32 cellular contexts compared by ENCODE assay signal in genomic region chr19:10648360-10648759, GRCh38. TPM values are rescaled to one million over a fixed set of nuclear protein-coding genes. Genes with fewer than 3 reads are reported as not detected.
DNase-seq lines count a peak whose midpoint lies in the region; ATAC-seq, FAIRE-seq and TF ChIP-seq lines count a peak whose summit lies in the region.
"Had no signal": no experiment of that assay in that cellular context is flagged by ENCODE, and none has a peak within 500 bp of the region (broad histone marks: within the 10 kb centered on the region; RNA-seq: fewer than 3 reads in every experiment).

No MANE protein-coding gene starts in this region.

- no peak overlapping the region for H3K4me2 ChIP-seq in H1 (ENCODE audit: insufficient read depth in 1 of 2, low read depth in 2 of 2, low read length in 2 of 2)
- H3K4me2 ChIP-seq: A549, hepatocyte had no signal

- no peaks in the 10 kb centered on the region for H3K9me3 ChIP-seq in H1 (ENCODE audit: insufficient read depth in 2 of 2, low read depth in 1 of 2, low read length in 1 of 2)
- H3K9me3 ChIP-seq: A549, gastrocnemius medialis, MG63, thoracic aorta, vagina had no signal

- no peak overlapping the region for H2BK20ac ChIP-seq in H1 (ENCODE audit: low read length)

- no peaks in the 10 kb centered on the region for H3K27me3 ChIP-seq in H1 (replicated peaks in 1 of 4; ENCODE audit: control insufficient read depth in 3 of 4, extremely low read depth in 1 of 4, insufficient read depth in 3 of 4, low read length in 3 of 4)
- H3K27me3 ChIP-seq: dorsolateral prefrontal cortex, gastrocnemius medialis, hepatocyte, MG63, vagina had no signal

- no peak overlapping the region; the same call in 1 of the 2 replicates for H2BK15ac ChIP-seq in H1 (ENCODE audit: low read length)

- H2AFZ ChIP-seq in H1 (ENCODE audit: low read length), result no peak overlapping the region
- H2AFZ ChIP-seq: hepatocyte had no signal

- FAIRE-seq in H1 (lab: Jason Lieb, UNC), result no peak
- FAIRE-seq: A549, G401.6, HTR-8/SVneo had no signal

- no peak for TF ChIP-seq CTCF in H1 (IDR thresholded peaks at IDR 0.05; ENCODE audit: control extremely low read depth in 1 of 3, insufficient read depth in 1 of 3, low read depth in 1 of 3, low read length in 3 of 3)

- H3K18ac ChIP-seq in H1 (ENCODE audit: extremely low read depth, low read length), result no peak overlapping the region

- no peak overlapping the region for H4K91ac ChIP-seq in H1 (replicated peaks; ENCODE audit: insufficient read length, low read length)

- no peak overlapping the region for H2BK5ac ChIP-seq in H1 (ENCODE audit: low read depth, low read length)

- POLR2A ChIA-PET in HEK293T (lab: Yijun Ruan, JAX), result interaction anchor here (1.7 kb wide), 1 partner anchor 67 kb away, joined by 4 read pairs; no protein-coding TSS in a partner anchor
- POLR2A ChIA-PET in H1 (lab: Charles Lee; ENCODE audit: partially characterized antibody), result interaction anchor here (0.6 to 59.0 kb wide), 3 partner anchors 9 to 43 kb away, joined by 3 to 1874 read pairs (median 116); partner anchors contain the start of genes DNM2, ILF3 and QTRT1

- ATAC-seq in stimulated activated naive B cell treated with anti-CD40 and anti-IgM and Interleukin-4, amounts not matched to agents 10 μg/mL and 1 μg/mL and 100 μg/mL, for 72 hours (replicated peaks), result peak; percentile 16 to 23
- ATAC-seq in HG03175 (IDR thresholded peaks at IDR 0.05; ENCODE audit: unreplicated experiment), result no peak
- ATAC-seq: A549; activated CD8-positive, alpha-beta memory T cell treated with anti-CD3 and anti-CD28 coated beads, Interleukin-2, amount 10 ng/mL, durations not matched to agents 7 days and 5 days; gastrocnemius medialis had no signal

- no peaks in the 10 kb centered on the region for H4K20me1 ChIP-seq in H1 (replicated peaks in 1 of 2; ENCODE audit: control insufficient read depth in 1 of 2, insufficient read depth in 2 of 2, low read length in 2 of 2)

- no peak overlapping the region for H3K9ac ChIP-seq in H1 (replicated peaks in 1 of 4; ENCODE audit: extremely low read depth in 1 of 4, low read depth in 3 of 4, low read length in 3 of 4)

- H3K79me1 ChIP-seq in H1 (ENCODE audit: low read depth, low read length), result no peaks in the 10 kb centered on the region; the same call in 1 of the 2 replicates

- no peaks in the 10 kb centered on the region for H3K9me3 Mint-ChIP-seq in activated T-cell treated with anti-CD3 and anti-CD28 coated beads, Interleukin-2, amount 50 U/mL, for 24 hours
- no peaks in the 10 kb centered on the region for H3K9me3 Mint-ChIP-seq in stimulated activated naive B cell treated with anti-CD40 and anti-IgM and Interleukin-4, amounts not matched to agents 10 μg/mL and 1 μg/mL and 100 μg/mL, for 72 hours
- H3K9me3 Mint-ChIP-seq: H9; stimulated activated naive CD8-positive, alpha-beta T cell treated with anti-CD3 and anti-CD28 coated beads, Interleukin-15, Interleukin-2, amounts not matched to agents 100 ng/mL and 50 ng/mL, for 24 hours had no signal

- WGBS in H1 (ENCODE audit: extremely low coverage in 1 of 2, insufficient coverage in 1 of 2, insufficient read length in 1 of 2, insufficient replicate concordance in 2 of 2, low coverage in 1 of 2, low lambda C conversion rate in 2 of 2, missing lambda C conversion rate in 1 of 2), 2 experiments, result 85% methylated on average over 4 of the region's 4 CpGs; no CpG with 5 or more reads in 1 of the 2 experiments

- no peak overlapping the region for H4K8ac ChIP-seq in H1 (ENCODE audit: extremely low read depth, insufficient read depth, low read length)

- H3K79me2 ChIP-seq in H1 (ENCODE audit: control insufficient read depth in 1 of 2, insufficient read depth in 2 of 2, low read length in 2 of 2), result peaks cover 0 to 14% of the 10 kb centered on the region in 2 experiments; a peak in 2 of 4 replicates

- no peak overlapping the region for H3K27ac ChIP-seq in H1 (ENCODE audit: low read depth, low read length)
- H3K27ac ChIP-seq: A549, dorsolateral prefrontal cortex, gastrocnemius medialis, hepatocyte, thoracic aorta, vagina, VCaP had no signal

- H3K4me1 Mint-ChIP-seq in activated T-cell treated with anti-CD3 and anti-CD28 coated beads, Interleukin-2, amount 50 U/mL, for 24 hours (ENCODE audit: low read depth), result peaks cover 26% of the 10 kb centered on the region
- peaks cover 20 to 36% of the 10 kb centered on the region in 2 donors for H3K4me1 Mint-ChIP-seq in stimulated activated naive B cell treated with anti-CD40 and anti-IgM and Interleukin-4, amounts not matched to agents 10 μg/mL and 1 μg/mL and 100 μg/mL, for 72 hours

- no peak overlapping the region for H3K4me3 ChIP-seq in H1 (ENCODE audit: extremely low read depth in 1 of 4, insufficient read depth in 2 of 4, low read depth in 3 of 4, low read length in 4 of 4)
- H3K4me3 ChIP-seq: A549, dorsolateral prefrontal cortex, gastrocnemius medialis, hepatocyte, MG63, thoracic aorta, vagina had no signal

- H3K4me3 Mint-ChIP-seq in activated T-cell treated with anti-CD3 and anti-CD28 coated beads, Interleukin-2, amount 50 U/mL, for 24 hours, result no peak overlapping the region
- no peak overlapping the region for H3K4me3 Mint-ChIP-seq in stimulated activated naive B cell treated with anti-CD40 and anti-IgM and Interleukin-4, amounts not matched to agents 10 μg/mL and 1 μg/mL and 100 μg/mL, for 72 hours
- H3K4me3 Mint-ChIP-seq: activated CD8-positive, alpha-beta memory T cell treated with anti-CD3 and anti-CD28 coated beads, Interleukin-2, amount 10 ng/mL, durations not matched to agents 7 days and 5 days; H9; stimulated activated naive CD8-positive, alpha-beta T cell treated with anti-CD3 and anti-CD28 coated beads, Interleukin-15, Interleukin-2, amounts not matched to agents 100 ng/mL and 50 ng/mL, for 24 hours had no signal

- peaks cover 2% of the 10 kb centered on the region; the same call in 1 of the 2 replicates for H3K23me2 ChIP-seq in H1 (ENCODE audit: low read depth, low read length)

- peak overlapping the region; percentile 71; the same call in 1 of the 2 replicates for H2AK5ac ChIP-seq in H1 (ENCODE audit: low read depth, low read length)

- H3K4me1 ChIP-seq in H1 (replicated peaks in 1 of 4; ENCODE audit: control insufficient read depth in 3 of 4, insufficient read depth in 4 of 4, low read length in 3 of 4), result peaks cover 6 to 12% (median 8%) of the 10 kb centered on the region in 4 experiments

- no peak overlapping the region for H3K56ac ChIP-seq in H1 (replicated peaks; ENCODE audit: insufficient read length, low read depth, low read length)

- no peak overlapping the region for H3K23ac ChIP-seq in H1 (ENCODE audit: insufficient read length)

- H3K27ac Mint-ChIP-seq in activated T-cell treated with anti-CD3 and anti-CD28 coated beads, Interleukin-2, amount 50 U/mL, for 24 hours, result peak overlapping the region; percentile 10
- H3K27ac Mint-ChIP-seq in stimulated activated naive B cell treated with anti-CD40 and anti-IgM and Interleukin-4, amounts not matched to agents 10 μg/mL and 1 μg/mL and 100 μg/mL, for 72 hours, result no peak overlapping the region
- H3K27ac Mint-ChIP-seq: activated CD8-positive, alpha-beta memory T cell treated with anti-CD3 and anti-CD28 coated beads, Interleukin-2, amount 10 ng/mL, durations not matched to agents 7 days and 5 days; H9; stimulated activated naive CD8-positive, alpha-beta T cell treated with anti-CD3 and anti-CD28 coated beads, Interleukin-15, Interleukin-2, amounts not matched to agents 100 ng/mL and 50 ng/mL, for 24 hours had no signal

- no peak overlapping the region for H2BK120ac ChIP-seq in H1 (replicated peaks; ENCODE audit: low read depth, low read length)

- H4K5ac ChIP-seq in H1 (ENCODE audit: insufficient read length, low read depth, low read length), result no peak overlapping the region

- no peak for TF ChIP-seq RAD21 in H1 (IDR thresholded peaks at IDR 0.05 in 1 of 2, conservative IDR thresholded peaks at IDR 0.05 in 1 of 2; ENCODE audit: low read depth in 2 of 2, low read length in 2 of 2)

- H2BK12ac ChIP-seq in H1 (ENCODE audit: low read depth, low read length), result no peak overlapping the region

- no peak overlapping the region for H3K4ac ChIP-seq in H1 (replicated peaks; ENCODE audit: insufficient read length, low read depth, low read length)

- peaks cover 0 to 8% (median 0%) of the 10 kb centered on the region in 4 experiments; a peak in 3 of 8 replicates for H3K36me3 ChIP-seq in H1 (ENCODE audit: control insufficient read depth in 2 of 4, insufficient read depth in 4 of 4, low read length in 3 of 4)
- H3K36me3 ChIP-seq: thoracic aorta, vagina had no signal

- CTCF ChIA-PET in HEK293T (lab: Yijun Ruan, JAX) (interaction anchor here (2.1 to 10.3 kb wide), 2 partner anchors 51 to 67 kb away, joined by 4 to 149 read pairs; no protein-coding TSS in a partner anchor), H1 (lab: Charles Lee; ENCODE audit: partially characterized antibody) (interaction anchor here (0.7 to 14.2 kb wide), 9 partner anchors 10 to 528 kb away, joined by 3 to 267 read pairs (median 3); partner anchors contain the start of gene QTRT1)

- no peak for TF ChIP-seq POLR2A in H1 (IDR thresholded peaks at IDR 0.05; ENCODE audit: control extremely low read depth in 1 of 2, low read depth in 2 of 2, low read length in 2 of 2)

- no peak for DNase-seq in activated T-cell treated with anti-CD3 and anti-CD28 coated beads, Interleukin-2, amount 50 U/mL, for 24 hours
- no peak for DNase-seq in activated T-cell treated with anti-CD3 and anti-CD28 coated beads, Interleukin-2, amount 50 U/mL, for 1 hour
- DNase-seq in HEK293T (ENCODE audit: extremely low spot score) (no peak), H1 (ENCODE audit: low read depth in 1 of 2, low spot score in 2 of 2) (no peak), MV-4-11 (lab: John Stamatoyannopoulos, UW) (no peak), kidney glomerular epithelial cell (lab: John Stamatoyannopoulos, UW) (no peak)
- DNase-seq in stimulated activated naive B cell treated with anti-CD40 and anti-IgM and Interleukin-4, amounts not matched to agents 10 μg/mL and 1 μg/mL and 100 μg/mL, for 72 hours, result no peak
- DNase-seq: activated CD4-positive, alpha-beta T cell treated with anti-CD3 and anti-CD28 coated beads, Interleukin-2, amount 50 U/mL, for 1 hour; activated CD8-positive, alpha-beta memory T cell treated with anti-CD3 and anti-CD28 coated beads, Interleukin-2, amount 10 ng/mL, durations not matched to agents 7 days and 5 days; AML-193; cerebellar nuclear complex; COR-L47; dorsolateral prefrontal cortex; gastrocnemius medialis; H9; KG1; mesendoderm; MG63; NCI-H1417 treated with DMSO at 0.1 percent for 48 hours; NCI-H2081 treated with DMSO at 0.1 percent for 48 hours; NCI-H446; NCI-H774; nucleus accumbens had no signal

- H3K14ac ChIP-seq in H1 (ENCODE audit: insufficient read length), result no peak overlapping the region

- no peaks in the 10 kb centered on the region for H3K27me3 Mint-ChIP-seq in activated T-cell treated with anti-CD3 and anti-CD28 coated beads, Interleukin-2, amount 50 U/mL, for 24 hours
- no peaks in the 10 kb centered on the region for H3K27me3 Mint-ChIP-seq in stimulated activated naive B cell treated with anti-CD40 and anti-IgM and Interleukin-4, amounts not matched to agents 10 μg/mL and 1 μg/mL and 100 μg/mL, for 72 hours
- H3K27me3 Mint-ChIP-seq: activated CD8-positive, alpha-beta memory T cell treated with anti-CD3 and anti-CD28 coated beads, Interleukin-2, amount 10 ng/mL, durations not matched to agents 7 days and 5 days; stimulated activated naive CD8-positive, alpha-beta T cell treated with anti-CD3 and anti-CD28 coated beads, Interleukin-15, Interleukin-2, amounts not matched to agents 100 ng/mL and 50 ng/mL, for 24 hours had no signal

- peaks cover 28% of the 10 kb centered on the region for H3K36me3 Mint-ChIP-seq in activated T-cell treated with anti-CD3 and anti-CD28 coated beads, Interleukin-2, amount 50 U/mL, for 24 hours (ENCODE audit: low read depth)
- H3K36me3 Mint-ChIP-seq in stimulated activated naive B cell treated with anti-CD40 and anti-IgM and Interleukin-4, amounts not matched to agents 10 μg/mL and 1 μg/mL and 100 μg/mL, for 72 hours, result peaks cover 14 to 21% of the 10 kb centered on the region in 2 donors

- TF ChIP-seq EP300 in H1 (IDR thresholded peaks at IDR 0.05; ENCODE audit: borderline replicate concordance in 1 of 2, low read depth in 2 of 2, low read length in 2 of 2), result no peak

RNA-seq across cellular contexts. Expression of gene ILF3, which starts 5.8 kb away (rescaled TPM):
- 675 and 695 TPM in 2 replicates for total RNA-seq in H1 (2021; fragmentation: NEBNext Ultra II Directional; extraction: Animal tissue kit (Norgen Biotek cat#: 25700))
- polyA plus RNA-seq in H1 (2011; rRNA removed), result 291 and 412 TPM in 2 replicates
- 422 TPM for polyA plus RNA-seq in H1 (2011; cell fraction: cytosol; rRNA removed)
- 936 TPM for polyA plus RNA-seq in H1 (2011; cell fraction: nucleus; rRNA removed)
- 420 to 558 TPM (median 549 TPM) in 4 replicates for polyA plus RNA-seq in H1 (2012, experiment 1 of 2)
- polyA plus RNA-seq in H1 (2012, experiment 2 of 2), result 262 TPM
- 360 TPM for polyA plus RNA-seq in H1 (2013, experiment 1 of 2)
- polyA plus RNA-seq in H1 (2013, experiment 2 of 2), result 337 TPM
- 399 and 421 TPM in 2 replicates for polyA minus RNA-seq in H1 (2011; rRNA and poly(A)+ RNA removed)
- polyA minus RNA-seq in H1 (2011; cell fraction: cytosol; rRNA and poly(A)+ RNA removed), result 267 TPM
- 311 TPM for polyA minus RNA-seq in H1 (2011; cell fraction: nucleus; rRNA and poly(A)+ RNA removed)

RNA-seq across cellular contexts. Expression of gene SLC44A2, which starts 23.0 kb away (rescaled TPM):
- total RNA-seq in H1 (2021; fragmentation: NEBNext Ultra II Directional; extraction: Animal tissue kit (Norgen Biotek cat#: 25700)), result 118 and 120 TPM in 2 replicates
- 105 and 113 TPM in 2 replicates for polyA plus RNA-seq in H1 (2011; rRNA removed)
- 80.7 TPM for polyA plus RNA-seq in H1 (2011; cell fraction: cytosol; rRNA removed)
- polyA plus RNA-seq in H1 (2011; cell fraction: nucleus; rRNA removed), result 208 TPM
- 91.8 to 115 TPM (median 97.4 TPM) in 4 replicates for polyA plus RNA-seq in H1 (2012, experiment 1 of 2)
- 122 TPM for polyA plus RNA-seq in H1 (2012, experiment 2 of 2)
- polyA plus RNA-seq in H1 (2013, experiment 1 of 2), result 119 TPM
- polyA plus RNA-seq in H1 (2013, experiment 2 of 2), result 115 TPM
- 110 and 111 TPM in 2 replicates for polyA minus RNA-seq in H1 (2011; rRNA and poly(A)+ RNA removed)
- 60.9 TPM for polyA minus RNA-seq in H1 (2011; cell fraction: cytosol; rRNA and poly(A)+ RNA removed)
- 63.2 TPM for polyA minus RNA-seq in H1 (2011; cell fraction: nucleus; rRNA and poly(A)+ RNA removed)

RNA-seq across cellular contexts. Expression of gene QTRT1, which starts 52.9 kb away (rescaled TPM):
- total RNA-seq in H1 (2021; fragmentation: NEBNext Ultra II Directional; extraction: Animal tissue kit (Norgen Biotek cat#: 25700)), result 61.1 and 61.6 TPM in 2 replicates
- 94.2 and 126 TPM in 2 replicates for polyA plus RNA-seq in H1 (2011; rRNA removed)
- 106 TPM for polyA plus RNA-seq in H1 (2011; cell fraction: cytosol; rRNA removed)
- 245 TPM for polyA plus RNA-seq in H1 (2011; cell fraction: nucleus; rRNA removed)
- 59.3 to 105 TPM (median 99.7 TPM) in 4 replicates for polyA plus RNA-seq in H1 (2012, experiment 1 of 2)
- polyA plus RNA-seq in H1 (2012, experiment 2 of 2), result 74.3 TPM
- polyA plus RNA-seq in H1 (2013, experiment 1 of 2), result 33.7 TPM
- polyA plus RNA-seq in H1 (2013, experiment 2 of 2), result 31.1 TPM
- polyA minus RNA-seq in H1 (2011; rRNA and poly(A)+ RNA removed), result 24.7 and 28.9 TPM in 2 replicates
- 20.5 TPM for polyA minus RNA-seq in H1 (2011; cell fraction: cytosol; rRNA and poly(A)+ RNA removed)
- 38.8 TPM for polyA minus RNA-seq in H1 (2011; cell fraction: nucleus; rRNA and poly(A)+ RNA removed)
